Comparison of ENCODE assay signal across 8 cellular contexts in the genomic region with DNA sequence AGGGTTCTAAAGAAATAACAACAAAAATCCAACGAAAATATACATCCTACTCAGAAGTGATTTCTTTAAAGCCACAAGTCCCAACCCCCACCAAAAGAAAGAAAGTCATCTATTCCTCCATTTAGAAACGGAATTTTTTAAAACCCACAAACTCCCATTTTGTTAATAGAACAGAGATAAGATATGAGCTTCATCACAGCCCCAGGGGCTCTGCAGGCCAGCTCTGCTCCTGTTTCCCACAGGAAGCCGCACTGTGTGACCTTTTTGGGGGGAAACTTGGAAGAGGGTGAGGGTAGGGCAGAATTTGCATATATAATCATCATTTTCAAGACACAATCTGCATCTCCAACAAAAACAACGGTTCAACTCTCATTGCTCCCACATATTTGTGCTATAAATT. TPM values are rescaled to one million over a fixed set of nuclear protein-coding genes. Genes with fewer than 3 reads are reported as not detected.
DNase-seq lines count a peak whose midpoint lies in the region; ATAC-seq and TF ChIP-seq lines count a peak whose summit lies in the region.

No MANE protein-coding gene starts in this region.

- H3K36me3 Mint-ChIP-seq in activated naive CD4-positive, alpha-beta T cell treated with anti-CD3 and anti-CD28 coated beads, Interleukin-2, amount 50 U/mL, for 24 hours = peaks cover 7% of the 10 kb centered on the region
- H3K36me3 Mint-ChIP-seq in activated naive CD8-positive, alpha-beta T cell treated with anti-CD3 and anti-CD28 coated beads for 36 hours = peaks cover 25% of the 10 kb centered on the region

- intact Hi-C loops in tibial artery (cut with DNase I; ENCODE audit: low total_unique reads) = loop anchor here (10.0 kb wide), 2 partner anchors 597 to 1027 kb away; partner anchors contain the start of gene ERC1

- no peak for TF ChIP-seq CTCF in tibial artery (IDR thresholded peaks at IDR 0.05)

- ATAC-seq in GM21528 (IDR thresholded peaks at IDR 0.05; ENCODE audit: low FRiP score, unreplicated experiment) (no peak), HG03025 (IDR thresholded peaks at IDR 0.05; ENCODE audit: low FRiP score, unreplicated experiment) (no peak)

- no peaks in the 10 kb centered on the region for H3K9me3 Mint-ChIP-seq in activated naive CD4-positive, alpha-beta T cell treated with anti-CD3 and anti-CD28 coated beads, Interleukin-2, amount 50 U/mL, for 24 hours
- H3K9me3 Mint-ChIP-seq in activated naive CD8-positive, alpha-beta T cell treated with anti-CD3 and anti-CD28 coated beads for 36 hours = no peaks in the 10 kb centered on the region

- DNase-seq in activated naive CD4-positive, alpha-beta T cell treated with anti-CD3 and anti-CD28 coated beads, Interleukin-2, amount 50 U/mL, for 16 hours = no peak
- DNase-seq in activated naive CD8-positive, alpha-beta T cell treated with anti-CD3 and anti-CD28 coated beads for 36 hours = no peak
- DNase-seq in tibial artery = no peak
- no peak for DNase-seq in SIG-M5 (lab: John Stamatoyannopoulos, UW)

- peaks cover 0 to 68% (median 35%) of the 10 kb centered on the region in 4 donors for H3K4me1 ChIP-seq in tibial artery

- no peaks in the 10 kb centered on the region for H3K27me3 ChIP-seq in layer of hippocampus (ENCODE audit: control insufficient read depth, insufficient read depth, low read length)
- no peaks in the 10 kb centered on the region for H3K27me3 ChIP-seq in tibial artery

- no peaks in the 10 kb centered on the region for H3K27me3 Mint-ChIP-seq in activated naive CD4-positive, alpha-beta T cell treated with anti-CD3 and anti-CD28 coated beads, Interleukin-2, amount 50 U/mL, for 24 hours
- no peaks in the 10 kb centered on the region for H3K27me3 Mint-ChIP-seq in activated naive CD8-positive, alpha-beta T cell treated with anti-CD3 and anti-CD28 coated beads for 36 hours

- peak overlapping the region; percentile 84 to 96 for H3K4me3 ChIP-seq in tibial artery

- peaks cover 76% of the 10 kb centered on the region for H3K4me1 Mint-ChIP-seq in activated naive CD4-positive, alpha-beta T cell treated with anti-CD3 and anti-CD28 coated beads, Interleukin-2, amount 50 U/mL, for 24 hours
- peaks cover 52% of the 10 kb centered on the region for H3K4me1 Mint-ChIP-seq in activated naive CD8-positive, alpha-beta T cell treated with anti-CD3 and anti-CD28 coated beads for 36 hours

- peak overlapping the region; percentile 88 for H3K4me3 Mint-ChIP-seq in activated naive CD4-positive, alpha-beta T cell treated with anti-CD3 and anti-CD28 coated beads, Interleukin-2, amount 50 U/mL, for 24 hours
- H3K4me3 Mint-ChIP-seq in activated naive CD8-positive, alpha-beta T cell treated with anti-CD3 and anti-CD28 coated beads for 36 hours = peak overlapping the region; percentile 92

- peak overlapping the region; percentile 8 for H3K27ac ChIP-seq in layer of hippocampus (ENCODE audit: low read depth, low read length)
- H3K27ac ChIP-seq in tibial artery = peak overlapping the region in 1 of 2 donors; percentile 44

- peak overlapping the region; percentile 91 for H3K27ac Mint-ChIP-seq in activated naive CD4-positive, alpha-beta T cell treated with anti-CD3 and anti-CD28 coated beads, Interleukin-2, amount 50 U/mL, for 24 hours
- peak overlapping the region; percentile 92 for H3K27ac Mint-ChIP-seq in activated naive CD8-positive, alpha-beta T cell treated with anti-CD3 and anti-CD28 coated beads for 36 hours

- H3K9me3 ChIP-seq in tibial artery = no peaks in the 10 kb centered on the region

- H3K36me3 ChIP-seq in tibial artery = no peaks in the 10 kb centered on the region

RNA-seq across cellular contexts. Expression of gene FBXL14, which starts 2.8 kb away (rescaled TPM):
- total RNA-seq in activated naive CD8-positive, alpha-beta T cell treated with anti-CD3 and anti-CD28 coated beads for 36 hours = 10 to 100 TPM; 18.4 to 18.8 TPM

RNA-seq across cellular contexts. Expression of gene WNT5B, which starts 37.5 kb away (rescaled TPM):
- under 1 TPM; 0.08 to 0.19 TPM for total RNA-seq in activated naive CD8-positive, alpha-beta T cell treated with anti-CD3 and anti-CD28 coated beads for 36 hours
